Comparison of ENCODE assay signal across 9 cellular contexts in genomic region chr7:5636914-5637313, GRCh38. TPM values are rescaled to one million over a fixed set of nuclear protein-coding genes. Genes with fewer than 3 reads are reported as not detected.
DNase-seq lines count a peak whose midpoint lies in the region; ATAC-seq and TF ChIP-seq lines count a peak whose summit lies in the region.
"Had no signal": no experiment of that assay in that cellular context is flagged by ENCODE, and none has a peak within 500 bp of the region (broad histone marks: within the 10 kb centered on the region; RNA-seq: fewer than 3 reads in every experiment).

No MANE protein-coding gene starts in this region.

- peaks cover 26% of the 10 kb centered on the region for H3K36me3 Mint-ChIP-seq in nephron progenitor cell (ENCODE audit: low read depth)
- H3K36me3 Mint-ChIP-seq in activated T-helper 17 cell treated with anti-CD3 and anti-CD28 coated beads, Interleukin-2, amount 50 U/mL, for 72 hours (ENCODE audit: low read depth), result peaks cover 80% of the 10 kb centered on the region

- H3K4me3 ChIP-seq in BJ (ENCODE audit: low read depth, low read length), result no peak overlapping the region

- H3K4me1 Mint-ChIP-seq in nephron progenitor cell, result peaks cover 69% of the 10 kb centered on the region
- peaks cover 4% of the 10 kb centered on the region for H3K4me1 Mint-ChIP-seq in activated T-helper 17 cell treated with anti-CD3 and anti-CD28 coated beads, Interleukin-2, amount 50 U/mL, for 72 hours

- no peaks in the 10 kb centered on the region for H3K9me3 Mint-ChIP-seq in nephron progenitor cell
- no peaks in the 10 kb centered on the region for H3K9me3 Mint-ChIP-seq in activated T-helper 17 cell treated with anti-CD3 and anti-CD28 coated beads, Interleukin-2, amount 50 U/mL, for 72 hours
- H3K9me3 Mint-ChIP-seq: activated naive CD4-positive, alpha-beta T cell treated with anti-CD3 and anti-CD28 coated beads, Interleukin-2, amount 50 U/mL, for 24 hours had no signal

- ATAC-seq in activated T-helper 17 cell treated with anti-CD3 and anti-CD28 coated beads, Interleukin-2, amount 50 U/mL, for 72 hours (replicated peaks), result no peak
- no peak for ATAC-seq in GM19467 (IDR thresholded peaks at IDR 0.05; ENCODE audit: unreplicated experiment)

- peak; percentile 77 for DNase-seq in BJ (ENCODE audit: low read depth)
- DNase-seq in fibroblast of peridontal ligament (ENCODE audit: extremely low read depth), result peak; percentile 91
- DNase-seq in nephron progenitor cell, result no peak
- no peak for DNase-seq in HEK293T (ENCODE audit: extremely low spot score)
- no peak for DNase-seq in T-helper 9 cell

- peak overlapping the region; percentile 39 for H3K4me3 Mint-ChIP-seq in nephron progenitor cell
- no peak overlapping the region for H3K4me3 Mint-ChIP-seq in activated T-helper 17 cell treated with anti-CD3 and anti-CD28 coated beads, Interleukin-2, amount 50 U/mL, for 72 hours
- H3K4me3 Mint-ChIP-seq: activated naive CD4-positive, alpha-beta T cell treated with anti-CD3 and anti-CD28 coated beads, Interleukin-2, amount 50 U/mL, for 24 hours had no signal

- TF ChIP-seq CTCF in BJ (IDR thresholded peaks at IDR 0.05; ENCODE audit: insufficient read depth, low read depth, low read length) (no peak), nephron progenitor cell (IDR thresholded peaks at IDR 0.05) (no peak)

- POLR2A ChIA-PET in BJ (lab: Charles Lee) (no interaction called here), HEK293T (lab: Yijun Ruan, JAX) (no interaction called here)

- peaks cover 3% of the 10 kb centered on the region for H3K36me3 ChIP-seq in BJ (ENCODE audit: control insufficient read depth, insufficient read depth, low read length)

- CTCF ChIA-PET in BJ (lab: Yijun Ruan, JAX) (interaction anchor here (1.0 to 1.8 kb wide), 6 partner anchors 11 to 142 kb away, joined by 3 to 5 read pairs (median 4); no protein-coding TSS in a partner anchor), HEK293T (lab: Yijun Ruan, JAX) (no interaction called here)

- peak overlapping the region; percentile 86 for H3K27ac Mint-ChIP-seq in nephron progenitor cell
- no peak overlapping the region for H3K27ac Mint-ChIP-seq in activated T-helper 17 cell treated with anti-CD3 and anti-CD28 coated beads, Interleukin-2, amount 50 U/mL, for 72 hours
- H3K27ac Mint-ChIP-seq: activated naive CD4-positive, alpha-beta T cell treated with anti-CD3 and anti-CD28 coated beads, Interleukin-2, amount 50 U/mL, for 24 hours had no signal

- no peaks in the 10 kb centered on the region for H3K27me3 ChIP-seq in BJ (ENCODE audit: control insufficient read depth, insufficient read depth, low read length)

- H3K27me3 Mint-ChIP-seq in nephron progenitor cell (ENCODE audit: low read depth, poor library complexity), result peaks cover 3% of the 10 kb centered on the region
- H3K27me3 Mint-ChIP-seq in activated T-helper 17 cell treated with anti-CD3 and anti-CD28 coated beads, Interleukin-2, amount 50 U/mL, for 72 hours, result no peaks in the 10 kb centered on the region
- H3K27me3 Mint-ChIP-seq: activated naive CD4-positive, alpha-beta T cell treated with anti-CD3 and anti-CD28 coated beads, Interleukin-2, amount 50 U/mL, for 24 hours had no signal

TF ChIP-seq in PFSK-1, 5 proteins besides CTCF, POLR2A, EP300 and RAD21:
- peak; percentile 13 for TF ChIP-seq FOXP2 (optimal IDR thresholded peaks at IDR 0.05; ENCODE audit: borderline replicate concordance, extremely low read depth, extremely low read length, insufficient read depth)
- TF ChIP-seq REST (IDR thresholded peaks at IDR 0.05; ENCODE audit: insufficient read depth in 1 of 2, low read depth in 2 of 2, low read length in 2 of 2), result no peak
- no peak for TF ChIP-seq SIN3A (IDR thresholded peaks at IDR 0.05; ENCODE audit: borderline replicate concordance, insufficient read depth, low read length)
TF ChIP-seq in PFSK-1: peak in this region for 1.

TF ChIP-seq in HEK293T, 16 proteins besides CTCF, POLR2A, EP300 and RAD21:
- TF ChIP-seq ELF4 (IDR thresholded peaks at IDR 0.05), result no peak
- TF ChIP-seq PKNOX1 (IDR thresholded peaks at IDR 0.05), result no peak

RNA-seq across cellular contexts. Expression of gene FSCN1, which starts 44.3 kb away (rescaled TPM):
- 64.9 and 117 TPM in 2 replicates for polyA plus RNA-seq in BJ (2011; rRNA removed)
- polyA minus RNA-seq in BJ (2011; rRNA and poly(A)+ RNA removed), result 65.5 and 66.4 TPM in 2 replicates
- polyA plus RNA-seq in PFSK-1 (2012; ENCODE audit: insufficient read length, low read depth), result 229 TPM
- total RNA-seq in activated T-helper 17 cell treated with anti-CD3 and anti-CD28 coated beads, Interleukin-2, amount 50 U/mL, for 72 hours, result 10 to 100 TPM in 1 of 2 donors, 1 to 10 TPM in 1; 9.4 to 30.2 TPM

Comparison
In these comparisons a context has a peak if more than half of its experiments do, and no peak if none do; other contexts are left out.
1. DNase-seq: peak in BJ (single experiment) and fibroblast of peridontal ligament (single experiment); none in nephron progenitor cell (single experiment), HEK293T (single experiment) and T-helper 9 cell (single experiment).